In the genomic region with DNA sequence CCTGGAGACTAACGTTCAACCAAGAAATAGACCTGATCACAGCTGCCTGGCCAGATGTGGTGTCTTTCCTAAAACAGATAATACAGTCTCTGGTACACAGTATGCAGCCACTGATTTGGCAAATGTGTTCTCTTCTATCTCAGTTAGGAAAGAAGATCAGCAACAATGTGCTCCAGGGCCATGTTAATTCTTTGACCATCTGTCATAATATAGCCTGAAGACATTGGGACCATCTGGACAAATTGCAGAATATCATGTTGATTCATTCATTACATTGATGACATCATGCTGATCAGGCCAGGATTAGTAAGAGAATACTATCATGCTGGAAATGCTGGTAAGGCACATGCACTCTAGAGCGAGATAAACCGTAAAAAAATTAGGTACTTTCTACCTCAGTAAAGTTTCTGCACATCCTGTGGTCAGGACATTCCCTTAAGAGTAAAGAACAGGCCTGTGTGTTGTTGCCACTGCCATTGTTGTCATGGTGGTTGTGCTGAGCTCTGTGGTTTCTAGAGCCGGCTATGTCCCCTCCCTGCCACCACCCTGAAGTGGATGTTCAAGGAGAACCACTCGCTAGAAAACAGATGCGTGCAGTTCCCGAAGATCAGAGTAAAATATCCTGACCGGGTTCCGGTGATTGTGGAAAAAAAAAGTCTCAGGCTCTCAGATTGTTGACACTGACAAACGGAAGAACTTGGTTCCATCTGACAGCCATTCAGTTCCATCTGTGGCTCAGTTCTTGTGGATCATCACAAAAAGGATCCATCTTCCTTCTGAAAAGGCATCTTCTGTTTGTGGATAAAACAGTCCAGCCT, we compare ENCODE assay signal across 8 cellular contexts. TPM values are rescaled to one million over a fixed set of nuclear protein-coding genes. Genes with fewer than 3 reads are reported as not detected.
A peak's percentile ranks its signal among the peaks of the same experiment; 100 is the strongest.
DNase-seq lines count a peak whose midpoint lies in the region; ATAC-seq and TF ChIP-seq lines count a peak whose summit lies in the region.

No MANE protein-coding gene starts in this region.

- TF ChIP-seq RAD21 in IMR-90 (IDR thresholded peaks at IDR 0.05; ENCODE audit: low read length), result no peak

- 90% methylated on average over 4 of the region's 10 CpGs; no CpG with 5 or more reads in 1 of the 2 experiments for WGBS in IMR-90 (ENCODE audit: extremely low coverage in 2 of 2, insufficient read length in 1 of 2), 2 experiments
- 89 to 90% methylated on average over 10 of the region's 10 CpGs for WGBS in thyroid gland, 2 donors

- peak; percentile 42 for DNase-seq in GM03348 (ENCODE audit: low spot score)
- DNase-seq in IMR-90, result peak; percentile 81
- peak in 2 of 3 experiments; percentile 20 to 24 for DNase-seq in effector memory CD8-positive, alpha-beta T cell
- DNase-seq in SKM-1 (lab: John Stamatoyannopoulos, UW; ENCODE audit: unreplicated experiment), result no peak
- no peak for DNase-seq in coronary artery (ENCODE audit: low spot score)
- DNase-seq in NCI-H1436 treated with DMSO at 0.1 percent for 48 hours (lab: John Stamatoyannopoulos, UW), result no peak
- DNase-seq in thyroid gland, result no peak

- no peak overlapping the region for H3K9ac ChIP-seq in IMR-90 (ENCODE audit: low read depth, low read length)

- H2AK5ac ChIP-seq in IMR-90 (ENCODE audit: low read depth, low read length), result no peak overlapping the region

- H3K27ac ChIP-seq in IMR-90 (ENCODE audit: insufficient read depth, low read length) (no peak overlapping the region), coronary artery (no peak overlapping the region), thyroid gland (no peak overlapping the region)

- H3K36me3 Mint-ChIP-seq in effector memory CD8-positive, alpha-beta T cell (ENCODE audit: insufficient read depth), result no peaks in the 10 kb centered on the region

- BruUV-seq in IMR-90 (replicated peaks; lab: Mats Ljungman, UMichigan), result no TSS peak

- no peak overlapping the region for H2BK120ac ChIP-seq in IMR-90 (ENCODE audit: low read depth, low read length)

- H2BK5ac ChIP-seq in IMR-90 (ENCODE audit: low read depth, low read length, poor library complexity, severe bottlenecking), result no peak overlapping the region

- H4K20me1 ChIP-seq in IMR-90 (ENCODE audit: insufficient read depth, low read length), result no peaks in the 10 kb centered on the region

- H3K4me3 ChIP-seq in IMR-90 (ENCODE audit: insufficient read depth, low read depth, low read length), result no peak overlapping the region
- no peak overlapping the region for H3K4me3 ChIP-seq in coronary artery
- no peak overlapping the region for H3K4me3 ChIP-seq in thyroid gland (replicated peaks in 1 of 3)

- H4K8ac ChIP-seq in IMR-90 (ENCODE audit: low read depth in 2 of 2, low read length in 2 of 2), result no peak overlapping the region

- no peak overlapping the region for H2BK15ac ChIP-seq in IMR-90 (ENCODE audit: low read depth, low read length)

- H2BK20ac ChIP-seq in IMR-90 (ENCODE audit: low read depth, low read length), result no peak overlapping the region

- ATAC-seq in GM21381 (IDR thresholded peaks at IDR 0.05; ENCODE audit: unreplicated experiment) (peak; percentile 71), IMR-90 (ENCODE audit: low read depth) (0 out of 2 replicates have a peak, but pooled peaks have one; percentile 8)
- peak; percentile 93 for ATAC-seq in effector memory CD8-positive, alpha-beta T cell (replicated peaks)

- no peak overlapping the region for H2AK9ac ChIP-seq in IMR-90 (replicated peaks; ENCODE audit: low read depth, low read length, poor library complexity)

- peaks cover 2% of the 10 kb centered on the region for H3K4me1 ChIP-seq in IMR-90 (ENCODE audit: control insufficient read depth, insufficient read depth, low read length)
- H3K4me1 ChIP-seq in thyroid gland, result no peaks in the 10 kb centered on the region

- no peak overlapping the region for H3K56ac ChIP-seq in IMR-90 (ENCODE audit: extremely low read depth, insufficient read depth, low read length)

- no peaks in the 10 kb centered on the region for H3K9me1 ChIP-seq in IMR-90 (ENCODE audit: insufficient read depth, low read length)

- CTCF ChIA-PET in IMR-90 (lab: Yijun Ruan, JAX), result no interaction called here

- no peak overlapping the region for H4K91ac ChIP-seq in IMR-90 (ENCODE audit: insufficient read depth, low read depth, low read length)

- H3K9me3 ChIP-seq in IMR-90 (ENCODE audit: control insufficient read depth, insufficient read depth, low read length) (no peaks in the 10 kb centered on the region), thyroid gland (no peaks in the 10 kb centered on the region)

- no peaks in the 10 kb centered on the region for H3K27me3 Mint-ChIP-seq in effector memory CD8-positive, alpha-beta T cell

- in situ Hi-C loops in IMR-90 (cut with MboI; ENCODE audit: low sequenced_read_pairs), result no loop called here

- H3K36me3 ChIP-seq in IMR-90 (ENCODE audit: control insufficient read depth, insufficient read depth, low read length), result no peaks in the 10 kb centered on the region
- H3K36me3 ChIP-seq in thyroid gland, result no peaks in the 10 kb centered on the region

- dilution Hi-C loops in IMR-90 (cut with HindIII; ENCODE audit: low sequenced_read_pairs, unreplicated experiment), result no loop called here

- no peak overlapping the region for H3K4me3 Mint-ChIP-seq in effector memory CD8-positive, alpha-beta T cell

- H3K18ac ChIP-seq in IMR-90 (ENCODE audit: low read depth, low read length), result no peak overlapping the region

- H3K27ac Mint-ChIP-seq in effector memory CD8-positive, alpha-beta T cell, result peak overlapping the region in 1 of 2 donors; percentile 53

- peaks cover 0 to 4% of the 10 kb centered on the region in 2 donors for H3K4me1 Mint-ChIP-seq in effector memory CD8-positive, alpha-beta T cell (ENCODE audit: low read depth in 2 of 2)

- H3K23ac ChIP-seq in IMR-90 (ENCODE audit: low read depth, low read length), result no peak overlapping the region

- H3K4me2 ChIP-seq in IMR-90 (ENCODE audit: low read depth, low read length), result no peak overlapping the region

- TF ChIP-seq CTCF in IMR-90 (conservative IDR thresholded peaks at IDR 0.05; ENCODE audit: low read depth, low read length) (no peak), coronary artery (IDR thresholded peaks at IDR 0.05) (no peak), thyroid gland (IDR thresholded peaks at IDR 0.05) (no peak)

- H3K4ac ChIP-seq in IMR-90 (ENCODE audit: low read depth, low read length), result no peak overlapping the region

- H3K27me3 ChIP-seq in IMR-90 (ENCODE audit: control insufficient read depth, insufficient read depth, low read length), result no peaks in the 10 kb centered on the region
- H3K27me3 ChIP-seq in thyroid gland, result no peaks in the 10 kb centered on the region

- H3K79me1 ChIP-seq in IMR-90 (ENCODE audit: low read depth in 1 of 2, low read length in 2 of 2), result no peaks in the 10 kb centered on the region

- POLR2A ChIA-PET in IMR-90 (lab: Charles Lee; ENCODE audit: unreplicated experiment), result no interaction called here

- H3K9me3 Mint-ChIP-seq in effector memory CD8-positive, alpha-beta T cell, result no peaks in the 10 kb centered on the region

- no peak overlapping the region for H3K14ac ChIP-seq in IMR-90 (replicated peaks; ENCODE audit: low read depth, low read length)

- no peak overlapping the region for H2AFZ ChIP-seq in IMR-90 (replicated peaks; ENCODE audit: low read length, poor library complexity)

- no peak overlapping the region for H4K5ac ChIP-seq in IMR-90 (ENCODE audit: low read depth, low read length)

- TF ChIP-seq POLR2A in IMR-90 (IDR thresholded peaks at IDR 0.05; ENCODE audit: low read depth, low read length), result no peak
- no peak for TF ChIP-seq POLR2A in thyroid gland (IDR thresholded peaks at IDR 0.05)

- intact Hi-C loops in IMR-90 (cut with micrococcal nuclease) (loop anchor here (10.0 kb wide), 2 partner anchors 625 to 1455 kb away; partner anchors contain the start of gene TBCA), thyroid gland (cut with DNase I) (loop anchor here (10.0 kb wide), 1 partner anchor 65 kb away; no protein-coding TSS in a partner anchor)

TF ChIP-seq in IMR-90, 13 proteins besides CTCF, POLR2A, EP300 and RAD21:
- TF ChIP-seq RFX5 (IDR thresholded peaks at IDR 0.05; ENCODE audit: low read depth, low read length) (no peak), MAFK (IDR thresholded peaks at IDR 0.05; ENCODE audit: low read depth, low read length) (no peak), CEBPB (IDR thresholded peaks at IDR 0.05; ENCODE audit: low read depth, low read length) (peak; percentile 24)

RNA-seq across cellular contexts. Expression of gene JMY, which starts 6.4 kb away (rescaled TPM):
- total RNA-seq in IMR-90 (2012; rRNA removed) (3.2 and 5.6 TPM in 2 replicates), thyroid gland (10 to 100 TPM; 29.7 to 48.5 (median 30.9) TPM)
- 1.2 and 1.7 TPM in 2 replicates for polyA plus RNA-seq in IMR-90 (2012; rRNA removed)
- polyA plus RNA-seq in IMR-90 (2012; cell fraction: cytosol; rRNA removed), result 0.58 and 0.61 TPM in 2 replicates
- 0.95 and 4.1 TPM in 2 replicates for polyA plus RNA-seq in IMR-90 (2012; cell fraction: nucleus; rRNA removed; ENCODE audit: low replicate concordance)

Comparison
In these comparisons a context has a peak if more than half of its experiments do, and no peak if none do; other contexts are left out.
1. DNase-seq: peak in GM03348 (single experiment), IMR-90 (single experiment) and effector memory CD8-positive, alpha-beta T cell (2 of 3); none in SKM-1 (single experiment), coronary artery (single experiment), NCI-H1436 treated with DMSO at 0.1 percent for 48 hours (single experiment) and thyroid gland (0 of 2).
2. ATAC-seq: peak in every context shown above with its lines; median percentile 93 in effector memory CD8-positive, alpha-beta T cell; 71 in GM21381; 8 in IMR-90.